Comparison of ENCODE assay signal across 1 cellular context in the genomic region with DNA sequence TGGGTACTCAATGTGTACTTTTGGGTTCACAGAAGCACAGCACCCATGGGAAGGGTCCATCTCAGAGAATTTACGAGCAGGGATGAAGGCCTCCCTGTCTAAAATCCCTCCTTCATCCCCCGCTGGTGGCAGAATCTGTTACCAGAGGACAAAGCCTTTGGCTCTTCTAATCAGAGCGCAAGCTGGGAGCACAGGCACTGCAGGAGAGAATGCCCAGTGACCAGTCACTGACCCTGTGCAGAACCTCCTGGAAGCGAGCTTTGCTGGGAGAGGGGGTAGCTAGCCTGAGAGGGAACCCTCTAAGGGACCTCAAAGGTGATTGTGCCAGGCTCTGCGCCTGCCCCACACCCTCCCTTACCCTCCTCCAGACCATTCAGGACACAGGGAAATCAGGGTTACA.
TF ChIP-seq lines count a peak whose summit lies in the region.

No MANE protein-coding gene starts in this region.

TF ChIP-seq in WTC11, 78 proteins besides CTCF, POLR2A, EP300 and RAD21 (continued from another document):
- TF ChIP-seq, protein P1, sequence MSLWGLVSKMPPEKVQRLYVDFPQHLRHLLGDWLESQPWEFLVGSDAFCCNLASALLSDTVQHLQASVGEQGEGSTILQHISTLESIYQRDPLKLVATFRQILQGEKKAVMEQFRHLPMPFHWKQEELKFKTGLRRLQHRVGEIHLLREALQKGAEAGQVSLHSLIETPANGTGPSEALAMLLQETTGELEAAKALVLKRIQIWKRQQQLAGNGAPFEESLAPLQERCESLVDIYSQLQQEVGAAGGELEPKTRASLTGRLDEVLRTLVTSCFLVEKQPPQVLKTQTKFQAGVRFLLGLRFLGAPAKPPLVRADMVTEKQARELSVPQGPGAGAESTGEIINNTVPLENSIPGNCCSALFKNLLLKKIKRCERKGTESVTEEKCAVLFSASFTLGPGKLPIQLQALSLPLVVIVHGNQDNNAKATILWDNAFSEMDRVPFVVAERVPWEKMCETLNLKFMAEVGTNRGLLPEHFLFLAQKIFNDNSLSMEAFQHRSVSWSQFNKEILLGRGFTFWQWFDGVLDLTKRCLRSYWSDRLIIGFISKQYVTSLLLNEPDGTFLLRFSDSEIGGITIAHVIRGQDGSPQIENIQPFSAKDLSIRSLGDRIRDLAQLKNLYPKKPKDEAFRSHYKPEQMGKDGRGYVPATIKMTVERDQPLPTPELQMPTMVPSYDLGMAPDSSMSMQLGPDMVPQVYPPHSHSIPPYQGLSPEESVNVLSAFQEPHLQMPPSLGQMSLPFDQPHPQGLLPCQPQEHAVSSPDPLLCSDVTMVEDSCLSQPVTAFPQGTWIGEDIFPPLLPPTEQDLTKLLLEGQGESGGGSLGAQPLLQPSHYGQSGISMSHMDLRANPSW (CRISPR knock-in tag; conservative IDR thresholded peaks at IDR 0.05; ENCODE audit: low read depth) = no peak
- TF ChIP-seq SMAD4 (CRISPR knock-in tag; IDR thresholded peaks at IDR 0.05) (no peak), MYBL2 (CRISPR knock-in tag; IDR thresholded peaks at IDR 0.05) (no peak), GRHL2 (CRISPR knock-in tag; IDR thresholded peaks at IDR 0.05; ENCODE audit: insufficient replicate concordance, severe bottlenecking) (no peak), ZNF138 (CRISPR knock-in tag; conservative IDR thresholded peaks at IDR 0.05) (no peak), RELA (CRISPR knock-in tag; IDR thresholded peaks at IDR 0.05; ENCODE audit: borderline replicate concordance) (no peak), TEAD1 (CRISPR knock-in tag; IDR thresholded peaks at IDR 0.05) (no peak), ZBTB21 (CRISPR knock-in tag; IDR thresholded peaks at IDR 0.05; ENCODE audit: borderline replicate concordance) (no peak), ZNF317 (CRISPR knock-in tag; IDR thresholded peaks at IDR 0.05; ENCODE audit: borderline replicate concordance, low read depth) (no peak), ZNF121 (CRISPR knock-in tag; IDR thresholded peaks at IDR 0.05) (no peak)
- TF ChIP-seq, protein P2, sequence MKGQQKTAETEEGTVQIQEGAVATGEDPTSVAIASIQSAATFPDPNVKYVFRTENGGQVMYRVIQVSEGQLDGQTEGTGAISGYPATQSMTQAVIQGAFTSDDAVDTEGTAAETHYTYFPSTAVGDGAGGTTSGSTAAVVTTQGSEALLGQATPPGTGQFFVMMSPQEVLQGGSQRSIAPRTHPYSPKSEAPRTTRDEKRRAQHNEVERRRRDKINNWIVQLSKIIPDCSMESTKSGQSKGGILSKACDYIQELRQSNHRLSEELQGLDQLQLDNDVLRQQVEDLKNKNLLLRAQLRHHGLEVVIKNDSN (CRISPR knock-in tag; IDR thresholded peaks at IDR 0.05) = no peak
- TF ChIP-seq, protein P3, sequence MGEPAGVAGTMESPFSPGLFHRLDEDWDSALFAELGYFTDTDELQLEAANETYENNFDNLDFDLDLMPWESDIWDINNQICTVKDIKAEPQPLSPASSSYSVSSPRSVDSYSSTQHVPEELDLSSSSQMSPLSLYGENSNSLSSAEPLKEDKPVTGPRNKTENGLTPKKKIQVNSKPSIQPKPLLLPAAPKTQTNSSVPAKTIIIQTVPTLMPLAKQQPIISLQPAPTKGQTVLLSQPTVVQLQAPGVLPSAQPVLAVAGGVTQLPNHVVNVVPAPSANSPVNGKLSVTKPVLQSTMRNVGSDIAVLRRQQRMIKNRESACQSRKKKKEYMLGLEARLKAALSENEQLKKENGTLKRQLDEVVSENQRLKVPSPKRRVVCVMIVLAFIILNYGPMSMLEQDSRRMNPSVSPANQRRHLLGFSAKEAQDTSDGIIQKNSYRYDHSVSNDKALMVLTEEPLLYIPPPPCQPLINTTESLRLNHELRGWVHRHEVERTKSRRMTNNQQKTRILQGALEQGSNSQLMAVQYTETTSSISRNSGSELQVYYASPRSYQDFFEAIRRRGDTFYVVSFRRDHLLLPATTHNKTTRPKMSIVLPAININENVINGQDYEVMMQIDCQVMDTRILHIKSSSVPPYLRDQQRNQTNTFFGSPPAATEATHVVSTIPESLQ (CRISPR knock-in tag; IDR thresholded peaks at IDR 0.05) = no peak
- TF ChIP-seq, protein P4, sequence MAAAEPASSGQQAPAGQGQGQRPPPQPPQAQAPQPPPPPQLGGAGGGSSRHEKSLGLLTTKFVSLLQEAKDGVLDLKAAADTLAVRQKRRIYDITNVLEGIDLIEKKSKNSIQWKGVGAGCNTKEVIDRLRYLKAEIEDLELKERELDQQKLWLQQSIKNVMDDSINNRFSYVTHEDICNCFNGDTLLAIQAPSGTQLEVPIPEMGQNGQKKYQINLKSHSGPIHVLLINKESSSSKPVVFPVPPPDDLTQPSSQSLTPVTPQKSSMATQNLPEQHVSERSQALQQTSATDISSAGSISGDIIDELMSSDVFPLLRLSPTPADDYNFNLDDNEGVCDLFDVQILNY (CRISPR knock-in tag; IDR thresholded peaks at IDR 0.05) = no peak
